Comparison of ENCODE assay signal across 8 cellular contexts in genomic region chr17:7836596-7837374, GRCh38. TPM values are rescaled to one million over a fixed set of nuclear protein-coding genes. Genes with fewer than 3 reads are reported as not detected.
DNase-seq lines count a peak whose midpoint lies in the region; ATAC-seq and TF ChIP-seq lines count a peak whose summit lies in the region.

No MANE protein-coding gene starts in this region.

- H3K4me1 Mint-ChIP-seq in osteocyte (ENCODE audit: unreplicated experiment): peaks cover 63% of the 10 kb centered on the region

- TF ChIP-seq POLR2A in heart left ventricle (IDR thresholded peaks at IDR 0.05): no peak

- H3K4me3 Mint-ChIP-seq in osteocyte (ENCODE audit: unreplicated experiment): peak overlapping the region; percentile 92

- ATAC-seq in heart left ventricle: peak; percentile 14 to 45 (median 20)
- peak; percentile 20 for ATAC-seq in aorta (ENCODE audit: low FRiP score)

- H3K36me3 ChIP-seq in heart left ventricle (peaks cover 0 to 12% (median 4%) of the 10 kb centered on the region in 9 donors), aorta (ENCODE audit: control insufficient read depth in 1 of 2, insufficient read depth in 2 of 2, low read length in 1 of 2) (no peaks in the 10 kb centered on the region)

- H3K9me3 ChIP-seq in heart left ventricle (no peaks in the 10 kb centered on the region), aorta (ENCODE audit: control insufficient read depth, low read length) (no peaks in the 10 kb centered on the region)

- peak overlapping the region; percentile 59 to 99 (median 80) for H3K4me3 ChIP-seq in heart left ventricle
- H3K4me3 ChIP-seq in aorta (ENCODE audit: low read length in 2 of 2): peak overlapping the region in 1 of 2 donors; percentile 73

- peaks cover 3% of the 10 kb centered on the region for H3K27me3 Mint-ChIP-seq in osteocyte (ENCODE audit: unreplicated experiment)

- no peaks in the 10 kb centered on the region for H3K9me3 Mint-ChIP-seq in osteocyte (ENCODE audit: unreplicated experiment)

- in situ Hi-C loops in GM13976 (cut with MboI; ENCODE audit: low sequenced_read_pairs, unreplicated experiment): no loop called here

- H3K27me3 ChIP-seq in heart left ventricle (no peaks in the 10 kb centered on the region), aorta (ENCODE audit: control insufficient read depth in 1 of 2, insufficient read depth in 2 of 2, low read length in 1 of 2) (no peaks in the 10 kb centered on the region)

- H3K27ac Mint-ChIP-seq in osteocyte (ENCODE audit: unreplicated experiment): peak overlapping the region; percentile 99

- peaks cover 6% of the 10 kb centered on the region for H3K36me3 Mint-ChIP-seq in osteocyte (ENCODE audit: unreplicated experiment)

- intact Hi-C loops in heart left ventricle (cut with DNase I): loop anchor here in 3 of 10 donors (2.0 to 5.0 kb wide), 3 partner anchors 20 to 301 kb away; partner anchors contain the start of genes NAA38 (in 1 of the 3), TP53 (in 1 of the 3) and WRAP53 (in 1 of the 3)
- intact Hi-C loops in aorta (cut with DNase I): no loop called here

- TF ChIP-seq CTCF in heart left ventricle (IDR thresholded peaks at IDR 0.05): no peak
- no peak for TF ChIP-seq CTCF in osteocyte (IDR thresholded peaks at IDR 0.05)
- no peak for TF ChIP-seq CTCF in GM13976 (IDR thresholded peaks at IDR 0.05; ENCODE audit: borderline replicate concordance, control extremely low read depth, extremely low read depth, insufficient read depth, missing control alignments)

- peak overlapping the region; percentile 86 to 100 (median 98) for H3K27ac ChIP-seq in heart left ventricle
- peak overlapping the region in 1 of 2 donors; percentile 11 for H3K27ac ChIP-seq in aorta (ENCODE audit: low read depth in 1 of 2, low read length in 2 of 2)

- H3K4me1 ChIP-seq in heart left ventricle (peaks cover 5 to 70% (median 46%) of the 10 kb centered on the region in 12 donors), aorta (ENCODE audit: control insufficient read depth in 1 of 2, insufficient read depth in 2 of 2, low read length in 2 of 2) (no peaks in the 10 kb centered on the region)

- 2 to 3% (median 2%) methylated on average over 14 to 19 of the region's 19 CpGs for WGBS in heart left ventricle, 4 donors
- 3% methylated on average over 19 of the region's 19 CpGs for WGBS in aorta, 2 donors

- DNase-seq in GF-D8 (lab: John Stamatoyannopoulos, UW): peak; percentile 85
- DNase-seq in NCI-H1105 (lab: John Stamatoyannopoulos, UW): peak; percentile 99
- peak; percentile 99 for DNase-seq in SK-N-DZ (ENCODE audit: low spot score)
- peak; percentile 65 for DNase-seq in amniotic stem cell (lab: John Stamatoyannopoulos, UW)
- DNase-seq in heart left ventricle: peak; percentile 90 to 94 (median 92)
- DNase-seq in osteocyte (ENCODE audit: extremely low spot score, unreplicated experiment): peak; percentile 95
- peak; percentile 85 to 95 for DNase-seq in aorta
- DNase-seq in GM13976 (ENCODE audit: low spot score): no peak

RNA-seq across cellular contexts. Expression of gene KDM6B, which starts 2.8 kb away (rescaled TPM):
- polyA plus RNA-seq in SK-N-DZ (2014; cell fraction: cytosol; rRNA removed): 2.9 and 3.0 TPM in 2 replicates
- 2.8 and 15.8 TPM in 2 replicates for polyA plus RNA-seq in SK-N-DZ (2014; cell fraction: nucleus; rRNA removed)
- total RNA-seq in heart left ventricle (10 to 100 TPM in 8 of 9 donors, 1 to 10 TPM in 1; 7.4 to 29.3 (median 24.8) TPM), osteocyte (52.9 and 53.7 TPM in 2 replicates), aorta (10 to 100 TPM; 28.2 to 44.8 TPM)
- polyA plus RNA-seq in heart left ventricle (10 to 100 TPM; 11.6 to 14.4 TPM), aorta (1 to 10 TPM; 3.1 to 6.9 TPM)

RNA-seq across cellular contexts. Expression of gene TMEM88, which starts 18.1 kb away (rescaled TPM):
- 0.62 and 2.0 TPM in 2 replicates for polyA plus RNA-seq in SK-N-DZ (2014; cell fraction: cytosol; rRNA removed)
- 3.2 and 4.5 TPM in 2 replicates for polyA plus RNA-seq in SK-N-DZ (2014; cell fraction: nucleus; rRNA removed)
- total RNA-seq in heart left ventricle (100 to 1,000 TPM in 1 of 9 donors, 10 to 100 TPM in 8; 16.7 to 130 (median 27.0) TPM), osteocyte (3.4 TPM in 2 replicates), aorta (10 to 100 TPM; 16.0 to 28.6 TPM)
- polyA plus RNA-seq in heart left ventricle (100 to 1,000 TPM in 1 of 2 donors, 10 to 100 TPM in 1; 97.7 to 112 TPM), aorta (1 to 10 TPM in 1 of 2 donors, not detected in 1; 4.5 TPM)

RNA-seq across cellular contexts. Expression of gene NAA38, which starts 20.6 kb away (rescaled TPM):
- 80.9 and 97.9 TPM in 2 replicates for polyA plus RNA-seq in SK-N-DZ (2014; cell fraction: cytosol; rRNA removed)
- 68.3 and 123 TPM in 2 replicates for polyA plus RNA-seq in SK-N-DZ (2014; cell fraction: nucleus; rRNA removed)
- total RNA-seq in heart left ventricle (100 to 1,000 TPM in 1 of 9 donors, 10 to 100 TPM in 8; 60.9 to 141 (median 72.4) TPM), osteocyte (65.8 and 66.2 TPM in 2 replicates), aorta (10 to 100 TPM; 44.1 to 47.4 TPM)
- polyA plus RNA-seq in heart left ventricle (100 to 1,000 TPM in 1 of 2 donors, 10 to 100 TPM in 1; 75.2 to 179 TPM), aorta (100 to 1,000 TPM; 111 to 143 TPM)

RNA-seq across cellular contexts. Expression of gene CYB5D1, which starts 21.0 kb away (rescaled TPM):
- 7.8 and 9.6 TPM in 2 replicates for polyA plus RNA-seq in SK-N-DZ (2014; cell fraction: cytosol; rRNA removed)
- polyA plus RNA-seq in SK-N-DZ (2014; cell fraction: nucleus; rRNA removed): 7.2 and 7.6 TPM in 2 replicates
- total RNA-seq in heart left ventricle (10 to 100 TPM in 8 of 9 donors, 1 to 10 TPM in 1; 9.3 to 20.4 (median 16.6) TPM), osteocyte (8.5 and 10.2 TPM in 2 replicates), aorta (10 to 100 TPM; 10.5 to 12.5 TPM)
- polyA plus RNA-seq in heart left ventricle (10 to 100 TPM; 11.7 to 15.5 TPM), aorta (1 to 10 TPM; 6.1 to 8.2 TPM)

RNA-seq across cellular contexts. Expression of gene CHD3, which starts 51.8 kb away (rescaled TPM):
- polyA plus RNA-seq in SK-N-DZ (2014; cell fraction: cytosol; rRNA removed): 53.5 and 55.5 TPM in 2 replicates
- 91.9 and 124 TPM in 2 replicates for polyA plus RNA-seq in SK-N-DZ (2014; cell fraction: nucleus; rRNA removed)
- total RNA-seq in heart left ventricle: 10 to 100 TPM in 6 of 9 donors, 1 to 10 TPM in 3; 6.7 to 30.6 (median 13.6) TPM
- 10 to 100 TPM; 17.5 to 17.9 TPM for polyA plus RNA-seq in heart left ventricle
- total RNA-seq in osteocyte: 196 and 206 TPM in 2 replicates
- total RNA-seq in aorta: 100 to 1,000 TPM in 1 of 2 donors, 10 to 100 TPM in 1; 73.1 to 125 TPM
- 100 to 1,000 TPM in 1 of 2 donors, 10 to 100 TPM in 1; 88.8 to 119 TPM for polyA plus RNA-seq in aorta
